In genomic region chr2:11155326-11156059, GRCh38 we compare ENCODE assay signal across 8 cellular contexts. TPM values are rescaled to one million over a fixed set of nuclear protein-coding genes. Genes with fewer than 3 reads are reported as not detected.
A peak's percentile ranks its signal among the peaks of the same experiment; 100 is the strongest.
DNase-seq lines count a peak whose midpoint lies in the region; ATAC-seq, FAIRE-seq and TF ChIP-seq lines count a peak whose summit lies in the region.

Gene SLC66A3 (plus strand): TSS chr2:11155467. CDS start chr2:11155547, 80 bp downstream.

- peak within 1 kb of the TSS; percentile 57 to 80 for H3K4me2 ChIP-seq in H1 (ENCODE audit: insufficient read depth in 1 of 2, low read depth in 2 of 2, low read length in 2 of 2)

- 0 out of 2 replicates have a peak within 1 kb of the TSS, but pooled peaks have one; percentile 50 for H2BK12ac ChIP-seq in H1 (ENCODE audit: low read depth, low read length)

- H2BK5ac ChIP-seq in H1 (ENCODE audit: low read depth, low read length): no peak within 1 kb of the TSS; the same call in 1 of the 2 replicates

- TF ChIP-seq POLR2A in GM18505 (IDR thresholded peaks at IDR 0.05; ENCODE audit: borderline replicate concordance, extremely low read depth, insufficient read depth, insufficient read length) (peak; percentile 73), H1 (IDR thresholded peaks at IDR 0.05; ENCODE audit: control extremely low read depth in 1 of 2, low read depth in 2 of 2, low read length in 2 of 2) (peak in 1 of 2 experiments; percentile 69; a peak in 2 of 3 replicates)

- POLR2A ChIA-PET in H1 (lab: Charles Lee; ENCODE audit: partially characterized antibody): interaction anchor here (1.0 to 4.1 kb wide), 6 partner anchors 20 to 189 kb away, joined by 3 to 20 read pairs (median 5); partner anchors contain the start of gene ROCK2

- peak within 1 kb of the TSS; percentile 62 for H3K18ac ChIP-seq in H1 (ENCODE audit: extremely low read depth, low read length)

- TF ChIP-seq RAD21 in H1 (IDR thresholded peaks at IDR 0.05 in 1 of 2, conservative IDR thresholded peaks at IDR 0.05 in 1 of 2; ENCODE audit: low read depth in 2 of 2, low read length in 2 of 2): no peak

- intact Hi-C loops in T-helper 1 cell treated with Interleukin-12 subunit alpha and Interleukin-12 subunit beta and Interleukin-4 antibody, amounts not matched to agents 30 ng/mL and 1 ng/mL, for 36 hours (cut with micrococcal nuclease): loop anchor here (1.0 to 5.0 kb wide), 13 partner anchors 25 to 1733 kb away; partner anchors contain the start of genes CPSF3, E2F6, HPCAL1 and ITGB1BP1
- intact Hi-C loops in aorta (cut with DNase I): loop anchor here (2.0 to 10.0 kb wide), 2 partner anchors 23 to 189 kb away; partner anchors contain the start of gene ROCK2 (in 1 of the 2)

- no peak for TF ChIP-seq CTCF in H1 (IDR thresholded peaks at IDR 0.05; ENCODE audit: control extremely low read depth in 1 of 3, insufficient read depth in 1 of 3, low read depth in 1 of 3, low read length in 3 of 3)

- peak within 1 kb of the TSS in 3 of 4 experiments; percentile 51 to 66 (median 52); a peak in 5 of 7 replicates for H3K9ac ChIP-seq in H1 (replicated peaks in 1 of 4; ENCODE audit: extremely low read depth in 1 of 4, low read depth in 3 of 4, low read length in 3 of 4)
- H3K9ac ChIP-seq in mucosa of stomach (ENCODE audit: low read length): peak within 1 kb of the TSS; percentile 89

- H3K9me3 ChIP-seq in H1 (ENCODE audit: insufficient read depth in 2 of 2, low read depth in 1 of 2, low read length in 1 of 2): no peaks in the 10 kb centered on the region
- no peaks in the 10 kb centered on the region for H3K9me3 ChIP-seq in mucosa of stomach (ENCODE audit: control insufficient read depth, low read length)
- no peaks in the 10 kb centered on the region for H3K9me3 ChIP-seq in aorta (ENCODE audit: control insufficient read depth, low read length)

- H3K27me3 ChIP-seq in H1 (replicated peaks in 1 of 4; ENCODE audit: control insufficient read depth in 3 of 4, extremely low read depth in 1 of 4, insufficient read depth in 3 of 4, low read length in 3 of 4) (peaks cover 0 to 13% (median 10%) of the 10 kb centered on the region in 4 experiments; a peak in 5 of 7 replicates), mucosa of stomach (ENCODE audit: control insufficient read depth, insufficient read depth, low read length) (no peaks in the 10 kb centered on the region), aorta (ENCODE audit: control insufficient read depth in 1 of 2, insufficient read depth in 2 of 2, low read length in 1 of 2) (no peaks in the 10 kb centered on the region)

- H3K4me1 ChIP-seq in H1 (replicated peaks in 1 of 4; ENCODE audit: control insufficient read depth in 3 of 4, insufficient read depth in 4 of 4, low read length in 3 of 4) (peaks cover 0 to 5% (median 4%) of the 10 kb centered on the region in 4 experiments; a peak in 5 of 7 replicates), mucosa of stomach (ENCODE audit: control insufficient read depth, insufficient read depth, low read length) (peaks cover 15% of the 10 kb centered on the region), aorta (ENCODE audit: control insufficient read depth in 1 of 2, insufficient read depth in 2 of 2, low read length in 2 of 2) (no peaks in the 10 kb centered on the region)

- no peak within 1 kb of the TSS for H2AK5ac ChIP-seq in H1 (ENCODE audit: low read depth, low read length)

- no peak within 1 kb of the TSS for H2BK20ac ChIP-seq in H1 (ENCODE audit: low read length)

- H4K8ac ChIP-seq in H1 (ENCODE audit: extremely low read depth, insufficient read depth, low read length): peak within 1 kb of the TSS; percentile 65

- H3K56ac ChIP-seq in H1 (replicated peaks; ENCODE audit: insufficient read length, low read depth, low read length): peak within 1 kb of the TSS; percentile 16

- H2AFZ ChIP-seq in H1 (ENCODE audit: low read length): peak within 1 kb of the TSS; percentile 24; the same call in 1 of the 2 replicates

- peak within 1 kb of the TSS; percentile 10 for H2BK120ac ChIP-seq in H1 (replicated peaks; ENCODE audit: low read depth, low read length)

- H2BK15ac ChIP-seq in H1 (ENCODE audit: low read length): peak within 1 kb of the TSS; percentile 65; the same call in 1 of the 2 replicates

- H3K27ac ChIP-seq in H1 (ENCODE audit: low read depth, low read length) (peak within 1 kb of the TSS; percentile 61; the same call in 1 of the 2 replicates), aorta (ENCODE audit: low read depth in 1 of 2, low read length in 2 of 2) (peak within 1 kb of the TSS; percentile 71 to 94)

- no peaks in the 10 kb centered on the region for H3K79me2 ChIP-seq in H1 (ENCODE audit: control insufficient read depth in 1 of 2, insufficient read depth in 2 of 2, low read length in 2 of 2)

- H3K79me1 ChIP-seq in H1 (ENCODE audit: low read depth, low read length): no peaks in the 10 kb centered on the region

- CTCF ChIA-PET in H1 (lab: Charles Lee; ENCODE audit: partially characterized antibody): interaction anchor here (0.6 to 11.4 kb wide), 5 partner anchors 13 to 259 kb away, joined by 3 to 111 read pairs (median 6); a partner anchor contains a TSS

- H3K4me3 ChIP-seq in H1 (ENCODE audit: extremely low read depth in 1 of 4, insufficient read depth in 2 of 4, low read depth in 3 of 4, low read length in 4 of 4): peak within 1 kb of the TSS; percentile 29 to 81 (median 62)
- peak within 1 kb of the TSS; percentile 71 for H3K4me3 ChIP-seq in mucosa of stomach (ENCODE audit: low read length)
- H3K4me3 ChIP-seq in aorta (ENCODE audit: low read length in 2 of 2): peak within 1 kb of the TSS; percentile 53 to 76

- no peak within 1 kb of the TSS for H3K14ac ChIP-seq in H1 (ENCODE audit: insufficient read length)

- H3K23me2 ChIP-seq in H1 (ENCODE audit: low read depth, low read length): peaks cover 2% of the 10 kb centered on the region; the same call in 1 of the 2 replicates

- peak within 1 kb of the TSS; percentile 84 for H3K4ac ChIP-seq in H1 (replicated peaks; ENCODE audit: insufficient read length, low read depth, low read length)

- H3K36me3 ChIP-seq in H1 (ENCODE audit: control insufficient read depth in 2 of 4, insufficient read depth in 4 of 4, low read length in 3 of 4) (no peaks in the 10 kb centered on the region), mucosa of stomach (ENCODE audit: control insufficient read depth, insufficient read depth, low read length) (no peaks in the 10 kb centered on the region), aorta (ENCODE audit: control insufficient read depth in 1 of 2, insufficient read depth in 2 of 2, low read length in 1 of 2) (no peaks in the 10 kb centered on the region)

- in situ Hi-C loops in ACHN (cut with HindIII; ENCODE audit: low pct_ligation_motif_present, low pct_unique_long_range_greater_than_20kb, low sequenced_read_pairs): no loop called here

- peak; percentile 91 for DNase-seq in ACHN
- DNase-seq in NCI-H1417 treated with DMSO at 0.1 percent for 48 hours (lab: John Stamatoyannopoulos, UW): peak; percentile 44
- peak in 1 of 2 experiments; percentile 50 for DNase-seq in H1 (ENCODE audit: low read depth in 1 of 2, low spot score in 2 of 2)
- no peak for DNase-seq in aorta

- H3K23ac ChIP-seq in H1 (ENCODE audit: insufficient read length): no peak within 1 kb of the TSS

- WGBS in H1 (ENCODE audit: extremely low coverage in 1 of 2, insufficient coverage in 1 of 2, insufficient read length in 1 of 2, insufficient replicate concordance in 2 of 2, low coverage in 1 of 2, low lambda C conversion rate in 2 of 2, missing lambda C conversion rate in 1 of 2), 2 experiments: 22% methylated on average over 21 of the region's 79 CpGs; no CpG with 5 or more reads in 1 of the 2 experiments
- 3 to 6% methylated on average over 40 to 79 of the region's 79 CpGs for WGBS in aorta, 2 donors

- no peak within 1 kb of the TSS for H4K91ac ChIP-seq in H1 (replicated peaks; ENCODE audit: insufficient read length, low read length)

- ATAC-seq in GM18505 (IDR thresholded peaks at IDR 0.05; ENCODE audit: unreplicated experiment): peak; percentile 72
- ATAC-seq in HG02938 (IDR thresholded peaks at IDR 0.05; ENCODE audit: unreplicated experiment): peak; percentile 81
- peak; percentile 91 for ATAC-seq in aorta (ENCODE audit: low FRiP score)

- TF ChIP-seq EP300 in H1 (IDR thresholded peaks at IDR 0.05; ENCODE audit: borderline replicate concordance in 1 of 2, low read depth in 2 of 2, low read length in 2 of 2): no peak

- H4K20me1 ChIP-seq in H1 (replicated peaks in 1 of 2; ENCODE audit: control insufficient read depth in 1 of 2, insufficient read depth in 2 of 2, low read length in 2 of 2): no peaks in the 10 kb centered on the region

- no peak for FAIRE-seq in H1 (lab: Jason Lieb, UNC)

- H4K5ac ChIP-seq in H1 (ENCODE audit: insufficient read length, low read depth, low read length): no peak within 1 kb of the TSS

TF ChIP-seq in H1, 55 proteins besides CTCF, POLR2A, EP300 and RAD21 (continues in another document):
- TF ChIP-seq YY1 (IDR thresholded peaks at IDR 0.05; ENCODE audit: low read depth, low read length) (0 out of 2 replicates have a peak, but pooled peaks have one; percentile 33), CBX8 (IDR thresholded peaks at IDR 0.05; ENCODE audit: borderline replicate concordance, low read depth, low read length) (no peak), CEBPB (IDR thresholded peaks at IDR 0.05; ENCODE audit: low read depth, low read length) (no peak), EGR1 (IDR thresholded peaks at IDR 0.05; ENCODE audit: borderline replicate concordance, low read depth, low read length) (no peak), ZNF274 (IDR thresholded peaks at IDR 0.05; ENCODE audit: borderline replicate concordance, extremely low read depth, low read length) (no peak)
- TF ChIP-seq, protein P1, sequence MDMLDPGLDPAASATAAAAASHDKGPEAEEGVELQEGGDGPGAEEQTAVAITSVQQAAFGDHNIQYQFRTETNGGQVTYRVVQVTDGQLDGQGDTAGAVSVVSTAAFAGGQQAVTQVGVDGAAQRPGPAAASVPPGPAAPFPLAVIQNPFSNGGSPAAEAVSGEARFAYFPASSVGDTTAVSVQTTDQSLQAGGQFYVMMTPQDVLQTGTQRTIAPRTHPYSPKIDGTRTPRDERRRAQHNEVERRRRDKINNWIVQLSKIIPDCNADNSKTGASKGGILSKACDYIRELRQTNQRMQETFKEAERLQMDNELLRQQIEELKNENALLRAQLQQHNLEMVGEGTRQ (IDR thresholded peaks at IDR 0.05; ENCODE audit: low read length): no peak

RNA-seq across cellular contexts. Expression of gene SLC66A3, which starts in this region (rescaled TPM):
- 13.1 and 16.0 TPM in 2 replicates for total RNA-seq in T-helper 1 cell treated with Interleukin-12 subunit alpha and Interleukin-12 subunit beta and Interleukin-4 antibody, amounts not matched to agents 30 ng/mL and 1 ng/mL, for 36 hours
- total RNA-seq in H1 (2021; fragmentation: NEBNext Ultra II Directional; extraction: Animal tissue kit (Norgen Biotek cat#: 25700)): 6.1 and 8.7 TPM in 2 replicates
- polyA plus RNA-seq in H1 (2011; rRNA removed) (27.8 and 31.1 TPM in 2 replicates), aorta (10 to 100 TPM; 28.8 to 47.5 TPM)
- 21.8 TPM for polyA plus RNA-seq in H1 (2011; cell fraction: cytosol; rRNA removed)
- polyA plus RNA-seq in H1 (2011; cell fraction: nucleus; rRNA removed): 24.2 TPM
- 10.1 to 16.7 TPM (median 11.9 TPM) in 4 replicates for polyA plus RNA-seq in H1 (2012, experiment 1 of 2)
- polyA plus RNA-seq in H1 (2012, experiment 2 of 2): 3.1 TPM
- polyA plus RNA-seq in H1 (2013, experiment 1 of 2): 19.6 TPM
- polyA plus RNA-seq in H1 (2013, experiment 2 of 2): 23.9 TPM
- 22.9 and 30.0 TPM in 2 replicates for polyA minus RNA-seq in H1 (2011; rRNA and poly(A)+ RNA removed)
- 10.8 TPM for polyA minus RNA-seq in H1 (2011; cell fraction: cytosol; rRNA and poly(A)+ RNA removed)
- 10.7 TPM for polyA minus RNA-seq in H1 (2011; cell fraction: nucleus; rRNA and poly(A)+ RNA removed)
- 10 to 100 TPM; 15.1 to 30.4 TPM for total RNA-seq in aorta

Comparison
In these comparisons a context has a peak if more than half of its experiments do, and no peak if none do; other contexts are left out.
1. DNase-seq: peak in ACHN (single experiment) and NCI-H1417 treated with DMSO at 0.1 percent for 48 hours (single experiment); none in aorta (0 of 2).
2. Peak in every context shown above with its lines, with median percentiles within 50 percentile points of each other: ATAC-seq and H3K4me3 ChIP-seq.